Comparison of ENCODE assay signal across 12 cellular contexts in genomic region chr13:114000151-114001040, GRCh38. TPM values are rescaled to one million over a fixed set of nuclear protein-coding genes. Genes with fewer than 3 reads are reported as not detected.
"Had no signal": no experiment of that assay in that cellular context is flagged by ENCODE, and none has a peak within 500 bp of the region (broad histone marks: within the 10 kb centered on the region; RNA-seq: fewer than 3 reads in every experiment).

No MANE protein-coding gene starts in this region.

- DNase-seq: activated CD4-positive, alpha-beta T cell treated with anti-CD3 and anti-CD28 coated beads, Interleukin-2, amount 50 U/mL, for 1 hour; activated gamma-delta T cell; activated naive CD8-positive, alpha-beta T cell treated with anti-CD3 and anti-CD28 coated beads, Interleukin-2, amount 50 U/mL, for 24 hours; activated T-cell treated with anti-CD3 and anti-CD28 coated beads, Interleukin-2, amount 50 U/mL, for 4 hours; mammary epithelial cell; T-helper 17 cell; tibial artery had no signal

- H3K4me3 Mint-ChIP-seq: activated naive CD8-positive, alpha-beta T cell treated with anti-CD3 and anti-CD28 coated beads, Interleukin-2, amount 50 U/mL, for 24 hours; activated T-cell treated with anti-CD3 and anti-CD28 coated beads, Interleukin-2, amount 50 U/mL, for 4 hours; T-helper 17 cell had no signal

- H3K4me1 Mint-ChIP-seq: activated naive CD8-positive, alpha-beta T cell treated with anti-CD3 and anti-CD28 coated beads, Interleukin-2, amount 50 U/mL, for 24 hours had no signal

- ATAC-seq: activated naive CD8-positive, alpha-beta T cell treated with anti-CD3 and anti-CD28 coated beads, Interleukin-2, amount 50 U/mL, for 24 hours; activated T-cell treated with anti-CD3 and anti-CD28 coated beads, Interleukin-2, amount 50 U/mL, for 4 hours; naive thymus-derived CD8-positive, alpha-beta T cell; T-helper 17 cell had no signal

- H3K27me3 Mint-ChIP-seq: activated naive CD8-positive, alpha-beta T cell treated with anti-CD3 and anti-CD28 coated beads, Interleukin-2, amount 50 U/mL, for 24 hours; naive thymus-derived CD8-positive, alpha-beta T cell; T-helper 17 cell had no signal

- H3K27ac Mint-ChIP-seq: activated naive CD8-positive, alpha-beta T cell treated with anti-CD3 and anti-CD28 coated beads, Interleukin-2, amount 50 U/mL, for 24 hours; T-helper 17 cell had no signal

- H3K9me3 Mint-ChIP-seq: activated naive CD8-positive, alpha-beta T cell treated with anti-CD3 and anti-CD28 coated beads, Interleukin-2, amount 50 U/mL, for 24 hours; activated T-cell treated with anti-CD3 and anti-CD28 coated beads, Interleukin-2, amount 50 U/mL, for 4 hours had no signal

- H3K27me3 ChIP-seq: ascending aorta, esophagus muscularis mucosa, tibial artery, vagina had no signal

- H3K4me3 ChIP-seq: ascending aorta, esophagus muscularis mucosa, tibial artery, vagina had no signal

- H3K9me3 ChIP-seq: ascending aorta, esophagus muscularis mucosa, tibial artery, vagina had no signal

- H3K27ac ChIP-seq: esophagus muscularis mucosa, vagina had no signal

RNA-seq across cellular contexts. Expression of gene C13orf46, which starts 26.5 kb away (rescaled TPM):
- total RNA-seq: bronchial epithelial cell, vagina had no signal
